In genomic region chr11:3854660-3854976, GRCh38 we compare ENCODE assay signal across 2 cellular contexts.
TF ChIP-seq lines count a peak whose summit lies in the region.

No MANE protein-coding gene starts in this region.

TF ChIP-seq in endothelial cell of umbilical vein, 7 proteins besides CTCF, POLR2A, EP300 and RAD21:
- no peak for TF ChIP-seq MAX (IDR thresholded peaks at IDR 0.05; ENCODE audit: insufficient read depth, insufficient read length)
- TF ChIP-seq POLR2AphosphoS5 (IDR thresholded peaks at IDR 0.05; ENCODE audit: insufficient read depth, low read depth, low read length), result no peak
- no peak for TF ChIP-seq EZH2 (IDR thresholded peaks at IDR 0.05; ENCODE audit: borderline replicate concordance, low read depth, low read length, severe bottlenecking)
- no peak for TF ChIP-seq MYC (IDR thresholded peaks at IDR 0.05; ENCODE audit: low read depth, low read length)
- no peak for TF ChIP-seq JUN (IDR thresholded peaks at IDR 0.05; ENCODE audit: borderline replicate concordance, insufficient read depth, insufficient read length, low read depth)
- TF ChIP-seq FOS (IDR thresholded peaks at IDR 0.05; ENCODE audit: borderline replicate concordance, insufficient read depth, low read length), result no peak
- no peak for TF ChIP-seq GATA2 (IDR thresholded peaks at IDR 0.05; ENCODE audit: insufficient read depth, insufficient read length, low read depth, low read length)

TF ChIP-seq in HEK293T, 16 proteins besides CTCF, POLR2A, EP300 and RAD21 (continued from another document):
- no peak for TF ChIP-seq HDGF (IDR thresholded peaks at IDR 0.05; ENCODE audit: borderline replicate concordance)
- TF ChIP-seq SUZ12 (IDR thresholded peaks at IDR 0.05), result no peak
- TF ChIP-seq SP1 (IDR thresholded peaks at IDR 0.05), result no peak
- no peak for TF ChIP-seq ELF4 (IDR thresholded peaks at IDR 0.05)
- no peak for TF ChIP-seq CTBP1 (IDR thresholded peaks at IDR 0.05; ENCODE audit: borderline replicate concordance)
- no peak for TF ChIP-seq TARDBP (IDR thresholded peaks at IDR 0.05)
- no peak for TF ChIP-seq L3MBTL2 (conservative IDR thresholded peaks at IDR 0.05)
- TF ChIP-seq PKNOX1 (IDR thresholded peaks at IDR 0.05), result no peak
- no peak for TF ChIP-seq LEF1 (IDR thresholded peaks at IDR 0.05; ENCODE audit: borderline replicate concordance)
